25 cellular contexts compared by ENCODE assay signal in genomic region chr1:208149213-208149612, GRCh38.
"Had no signal": no experiment of that assay in that cellular context is flagged by ENCODE, and none has a peak within 500 bp of the region (broad histone marks: within the 10 kb centered on the region; RNA-seq: fewer than 3 reads in every experiment).

No MANE protein-coding gene starts in this region.

- H3K27ac Mint-ChIP-seq: activated CD4-positive, alpha-beta T cell treated with anti-CD3 and anti-CD28 coated beads, Interleukin-2, amount 10 ng/mL, durations not matched to agents 7 days and 5 days; activated naive CD8-positive, alpha-beta T cell; activated T-helper 17 cell treated with anti-CD3 and anti-CD28 coated beads, Interleukin-2, amount 50 U/mL, for 72 hours; natural killer cell; stimulated activated naive CD8-positive, alpha-beta T cell treated with anti-CD3 and anti-CD28 coated beads, Interleukin-15, Interleukin-2, amounts not matched to agents 100 ng/mL and 50 ng/mL, for 24 hours; T-helper 2 cell treated with Interferon-gamma antibody and Interleukin-4, amounts not matched to agents 5 μg/mL and 100 μg/mL, for 36 hours had no signal

- H3K36me3 ChIP-seq: adrenal gland, ascending aorta, heart left ventricle, neutrophil, pancreas, thyroid gland, uterus had no signal

- DNase-seq: activated CD4-positive, alpha-beta T cell treated with anti-CD3 and anti-CD28 coated beads, Interleukin-2, amount 10 ng/mL, durations not matched to agents 7 days and 5 days; activated CD4-positive, CD25-positive, alpha-beta regulatory T cell treated with anti-CD3 and anti-CD28 coated beads, Interleukin-2, amount 50 U/mL, for 72 hours; activated naive CD4-positive, alpha-beta T cell; activated T-cell treated with anti-CD3 and anti-CD28 coated beads, Interleukin-2, amount 50 U/mL, for 1 hour; adrenal gland; kidney; natural killer cell; psoas muscle; stimulated activated CD4-positive, alpha-beta T cell treated with anti-CD3 and anti-CD28 coated beads, Interleukin-1b, Interleukin-23, amount 100 ng/mL, for 48 hours; uterus had no signal

- H3K4me3 ChIP-seq: adrenal gland, ascending aorta, dorsolateral prefrontal cortex, heart left ventricle, lung, pancreas, psoas muscle, skin epidermis, thyroid gland, uterus had no signal

- H3K27ac ChIP-seq: adrenal gland, ascending aorta, neutrophil, pancreas, psoas muscle, skin epidermis, uterus, VCaP had no signal

- H3K4me1 ChIP-seq: adrenal gland had no signal

- ATAC-seq: activated T-helper 17 cell treated with anti-CD3 and anti-CD28 coated beads, Interleukin-2, amount 50 U/mL, for 72 hours; psoas muscle had no signal

- H3K27me3 Mint-ChIP-seq: activated naive CD8-positive, alpha-beta T cell; activated T-helper 17 cell treated with anti-CD3 and anti-CD28 coated beads, Interleukin-2, amount 50 U/mL, for 72 hours; stimulated activated naive CD8-positive, alpha-beta T cell treated with anti-CD3 and anti-CD28 coated beads, Interleukin-15, Interleukin-2, amounts not matched to agents 100 ng/mL and 50 ng/mL, for 24 hours had no signal

- H3K9me3 ChIP-seq: adrenal gland, ascending aorta, heart left ventricle, neutrophil, pancreas, psoas muscle, thyroid gland, uterus had no signal

- H3K4me1 Mint-ChIP-seq: activated CD4-positive, alpha-beta T cell treated with anti-CD3 and anti-CD28 coated beads, Interleukin-2, amount 10 ng/mL, durations not matched to agents 7 days and 5 days; activated T-helper 17 cell treated with anti-CD3 and anti-CD28 coated beads, Interleukin-2, amount 50 U/mL, for 72 hours; central memory CD8-positive, alpha-beta T cell; natural killer cell had no signal

- H3K36me3 Mint-ChIP-seq: activated naive CD8-positive, alpha-beta T cell; natural killer cell had no signal

- H3K27me3 ChIP-seq: adrenal gland, ascending aorta, dorsolateral prefrontal cortex, heart left ventricle, pancreas, thyroid gland, uterus had no signal

- H3K4me3 Mint-ChIP-seq: activated CD4-positive, alpha-beta T cell treated with anti-CD3 and anti-CD28 coated beads, Interleukin-2, amount 10 ng/mL, durations not matched to agents 7 days and 5 days; activated naive CD8-positive, alpha-beta T cell; activated T-helper 17 cell treated with anti-CD3 and anti-CD28 coated beads, Interleukin-2, amount 50 U/mL, for 72 hours; central memory CD8-positive, alpha-beta T cell; natural killer cell; stimulated activated naive CD8-positive, alpha-beta T cell treated with anti-CD3 and anti-CD28 coated beads, Interleukin-15, Interleukin-2, amounts not matched to agents 100 ng/mL and 50 ng/mL, for 24 hours; T-helper 2 cell treated with Interferon-gamma antibody and Interleukin-4, amounts not matched to agents 5 μg/mL and 100 μg/mL, for 36 hours had no signal

- FAIRE-seq: colon, kidney, pancreas had no signal

- H3K9me3 Mint-ChIP-seq: activated CD4-positive, alpha-beta T cell treated with anti-CD3 and anti-CD28 coated beads, Interleukin-2, amount 10 ng/mL, durations not matched to agents 7 days and 5 days; activated T-helper 17 cell treated with anti-CD3 and anti-CD28 coated beads, Interleukin-2, amount 50 U/mL, for 72 hours; central memory CD8-positive, alpha-beta T cell; natural killer cell; stimulated activated naive CD8-positive, alpha-beta T cell treated with anti-CD3 and anti-CD28 coated beads, Interleukin-15, Interleukin-2, amounts not matched to agents 100 ng/mL and 50 ng/mL, for 24 hours; T-helper 2 cell treated with Interferon-gamma antibody and Interleukin-4, amounts not matched to agents 5 μg/mL and 100 μg/mL, for 36 hours had no signal
